3 cellular contexts compared by ENCODE assay signal in genomic region chr5:129747847-129748407, GRCh38.
TF ChIP-seq lines count a peak whose summit lies in the region.

A gene with protein sequence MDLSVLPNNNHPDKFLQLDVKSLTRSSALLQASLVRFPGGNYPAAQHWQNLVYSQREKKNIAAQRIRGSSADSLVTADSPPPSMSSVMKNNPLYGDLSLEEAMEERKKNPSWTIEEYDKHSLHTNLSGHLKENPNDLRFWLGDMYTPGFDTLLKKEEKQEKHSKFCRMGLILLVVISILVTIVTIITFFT (plus strand): TSS chr5:129748094. CDS start chr5:129748191, 97 bp downstream.

TF ChIP-seq in GM23338, 12 proteins besides CTCF, POLR2A, EP300 and RAD21:
- TF ChIP-seq CREB1 (CRISPR knock-in tag; IDR thresholded peaks at IDR 0.05; ENCODE audit: low read depth): no peak
- TF ChIP-seq EZH2phosphoT487 (IDR thresholded peaks at IDR 0.05; ENCODE audit: unreplicated experiment): no peak
- no peak for TF ChIP-seq JUNB (IDR thresholded peaks at IDR 0.05; ENCODE audit: unreplicated experiment)
TF ChIP-seq in GM23338: peak in this region for 0.

TF ChIP-seq in GM12878, 131 proteins besides CTCF, POLR2A, EP300 and RAD21:
- TF ChIP-seq SMAD1 (IDR thresholded peaks at IDR 0.05; ENCODE audit: low read depth, partially characterized antibody) (no peak), NRF1 (conservative IDR thresholded peaks at IDR 0.05; ENCODE audit: low read depth, low read length) (no peak), RELA (IDR thresholded peaks at IDR 0.05; ENCODE audit: borderline replicate concordance, partially characterized antibody) (no peak), SUZ12 (IDR thresholded peaks at IDR 0.05; ENCODE audit: unreplicated experiment) (no peak), DPF2 (IDR thresholded peaks at IDR 0.05) (no peak), ZSCAN29 (IDR thresholded peaks at IDR 0.05) (no peak)
- TF ChIP-seq, protein P1, sequence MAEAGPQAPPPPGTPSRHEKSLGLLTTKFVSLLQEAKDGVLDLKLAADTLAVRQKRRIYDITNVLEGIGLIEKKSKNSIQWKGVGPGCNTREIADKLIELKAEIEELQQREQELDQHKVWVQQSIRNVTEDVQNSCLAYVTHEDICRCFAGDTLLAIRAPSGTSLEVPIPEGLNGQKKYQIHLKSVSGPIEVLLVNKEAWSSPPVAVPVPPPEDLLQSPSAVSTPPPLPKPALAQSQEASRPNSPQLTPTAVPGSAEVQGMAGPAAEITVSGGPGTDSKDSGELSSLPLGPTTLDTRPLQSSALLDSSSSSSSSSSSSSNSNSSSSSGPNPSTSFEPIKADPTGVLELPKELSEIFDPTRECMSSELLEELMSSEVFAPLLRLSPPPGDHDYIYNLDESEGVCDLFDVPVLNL (IDR thresholded peaks at IDR 0.05; ENCODE audit: low read depth, low read length): no peak
- TF ChIP-seq, protein P2, sequence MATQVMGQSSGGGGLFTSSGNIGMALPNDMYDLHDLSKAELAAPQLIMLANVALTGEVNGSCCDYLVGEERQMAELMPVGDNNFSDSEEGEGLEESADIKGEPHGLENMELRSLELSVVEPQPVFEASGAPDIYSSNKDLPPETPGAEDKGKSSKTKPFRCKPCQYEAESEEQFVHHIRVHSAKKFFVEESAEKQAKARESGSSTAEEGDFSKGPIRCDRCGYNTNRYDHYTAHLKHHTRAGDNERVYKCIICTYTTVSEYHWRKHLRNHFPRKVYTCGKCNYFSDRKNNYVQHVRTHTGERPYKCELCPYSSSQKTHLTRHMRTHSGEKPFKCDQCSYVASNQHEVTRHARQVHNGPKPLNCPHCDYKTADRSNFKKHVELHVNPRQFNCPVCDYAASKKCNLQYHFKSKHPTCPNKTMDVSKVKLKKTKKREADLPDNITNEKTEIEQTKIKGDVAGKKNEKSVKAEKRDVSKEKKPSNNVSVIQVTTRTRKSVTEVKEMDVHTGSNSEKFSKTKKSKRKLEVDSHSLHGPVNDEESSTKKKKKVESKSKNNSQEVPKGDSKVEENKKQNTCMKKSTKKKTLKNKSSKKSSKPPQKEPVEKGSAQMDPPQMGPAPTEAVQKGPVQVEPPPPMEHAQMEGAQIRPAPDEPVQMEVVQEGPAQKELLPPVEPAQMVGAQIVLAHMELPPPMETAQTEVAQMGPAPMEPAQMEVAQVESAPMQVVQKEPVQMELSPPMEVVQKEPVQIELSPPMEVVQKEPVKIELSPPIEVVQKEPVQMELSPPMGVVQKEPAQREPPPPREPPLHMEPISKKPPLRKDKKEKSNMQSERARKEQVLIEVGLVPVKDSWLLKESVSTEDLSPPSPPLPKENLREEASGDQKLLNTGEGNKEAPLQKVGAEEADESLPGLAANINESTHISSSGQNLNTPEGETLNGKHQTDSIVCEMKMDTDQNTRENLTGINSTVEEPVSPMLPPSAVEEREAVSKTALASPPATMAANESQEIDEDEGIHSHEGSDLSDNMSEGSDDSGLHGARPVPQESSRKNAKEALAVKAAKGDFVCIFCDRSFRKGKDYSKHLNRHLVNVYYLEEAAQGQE (IDR thresholded peaks at IDR 0.05; ENCODE audit: low read depth, low read length): no peak

TF ChIP-seq in neural cell, 6 proteins besides CTCF, POLR2A, EP300 and RAD21:
- TF ChIP-seq SMC3 (conservative IDR thresholded peaks at IDR 0.05; ENCODE audit: poor library complexity): no peak
- TF ChIP-seq, protein P2 (IDR thresholded peaks at IDR 0.05; ENCODE audit: borderline replicate concordance): no peak
- no peak for TF ChIP-seq POLR2AphosphoS5 (IDR thresholded peaks at IDR 0.05)
- no peak for TF ChIP-seq EZH2 (IDR thresholded peaks at IDR 0.05; ENCODE audit: borderline replicate concordance, insufficient read depth, low read length, poor library complexity, severe bottlenecking)
- no peak for TF ChIP-seq MXI1 (conservative IDR thresholded peaks at IDR 0.05; ENCODE audit: poor library complexity, severe bottlenecking)
- TF ChIP-seq TAF1 (IDR thresholded peaks at IDR 0.05; ENCODE audit: low read depth): no peak
